In genomic region chr5:151168602-151169344, GRCh38 we compare ENCODE assay signal across 1 cellular context.
TF ChIP-seq lines count a peak whose summit lies in the region.

No MANE protein-coding gene starts in this region.

TF ChIP-seq in GM12878, 131 proteins besides CTCF, POLR2A, EP300 and RAD21:
- peak; percentile 77 for TF ChIP-seq ZBTB40 (IDR thresholded peaks at IDR 0.05; ENCODE audit: borderline replicate concordance)
- TF ChIP-seq MXI1 (IDR thresholded peaks at IDR 0.05; ENCODE audit: low read depth, low read length), result no peak
